In genomic region chr11:118606157-118606843, GRCh38 we compare ENCODE assay signal across 9 cellular contexts. TPM values are rescaled to one million over a fixed set of nuclear protein-coding genes. Genes with fewer than 3 reads are reported as not detected.
DNase-seq lines count a peak whose midpoint lies in the region; ATAC-seq, FAIRE-seq and TF ChIP-seq lines count a peak whose summit lies in the region.
"Had no signal": no experiment of that assay in that cellular context is flagged by ENCODE, and none has a peak within 500 bp of the region (broad histone marks: within the 10 kb centered on the region; RNA-seq: fewer than 3 reads in every experiment).

No MANE protein-coding gene starts in this region.

- TF ChIP-seq POLR2A in body of pancreas (IDR thresholded peaks at IDR 0.05): peak in 1 of 3 donors; percentile 53

- H3K27ac ChIP-seq in body of pancreas (peak overlapping the region; percentile 37 to 76 (median 74)), small intestine (ENCODE audit: low read depth in 1 of 2, low read length in 1 of 2) (peak overlapping the region; percentile 15 to 81), PC-9 (no peak overlapping the region)

- TF ChIP-seq CTCF in body of pancreas (IDR thresholded peaks at IDR 0.05) (no peak), PC-9 (conservative IDR thresholded peaks at IDR 0.05) (no peak)

- no peaks in the 10 kb centered on the region for H4K20me1 ChIP-seq in PC-9 (ENCODE audit: insufficient read depth)

- H3K36me3 ChIP-seq in body of pancreas (replicated peaks in 1 of 2; ENCODE audit: insufficient read depth in 1 of 2, low read depth in 2 of 2) (peaks cover 5 to 9% of the 10 kb centered on the region in 2 donors), small intestine (ENCODE audit: control insufficient read depth in 2 of 2, insufficient read depth in 2 of 2, low read length in 2 of 2) (peaks cover 6 to 9% of the 10 kb centered on the region in 2 donors), PC-9 (ENCODE audit: low read depth) (peaks cover 8% of the 10 kb centered on the region)

- no peak overlapping the region for H2AFZ ChIP-seq in PC-9

- intact Hi-C loops in body of pancreas (cut with DNase I) (no loop called here), PC-9 (cut with micrococcal nuclease; ENCODE audit: unreplicated experiment) (loop anchor here (5.0 kb wide), 1 partner anchor 36 kb away; no protein-coding TSS in a partner anchor)

- no peak for FAIRE-seq in small intestine (lab: Jason Lieb, UNC)

- no peak overlapping the region for H3K4me2 ChIP-seq in PC-9

- no TSS peak for BruUV-seq in PC-9 (replicated peaks; lab: Mats Ljungman, UMichigan)

- CTCF ChIA-PET in PC-9 (lab: Charles Lee): no interaction called here

- no peaks in the 10 kb centered on the region for H3K9me3 ChIP-seq in body of pancreas
- H3K9me3 ChIP-seq in small intestine (ENCODE audit: control insufficient read depth, low read depth): no peaks in the 10 kb centered on the region
- no peaks in the 10 kb centered on the region for H3K9me3 ChIP-seq in PC-9 (ENCODE audit: insufficient read depth, low read depth)

- H3K4me1 ChIP-seq in body of pancreas (peaks cover 56% of the 10 kb centered on the region), small intestine (ENCODE audit: control insufficient read depth in 2 of 2, insufficient read depth in 1 of 2, low read depth in 1 of 2, low read length in 1 of 2) (peaks cover 0 to 6% of the 10 kb centered on the region in 2 donors), PC-9 (replicated peaks; ENCODE audit: insufficient read depth) (peaks cover 6% of the 10 kb centered on the region; the same call in 1 of the 2 replicates)

- H3F3A ChIP-seq in PC-9 (ENCODE audit: insufficient read depth, low read depth): peaks cover 45% of the 10 kb centered on the region

- peak; percentile 50 for ATAC-seq in body of pancreas
- no peak for ATAC-seq in HG02885 (IDR thresholded peaks at IDR 0.05; ENCODE audit: poor library complexity, unreplicated experiment)

- H3K79me2 ChIP-seq in PC-9 (ENCODE audit: low read depth): no peaks in the 10 kb centered on the region

- no peaks in the 10 kb centered on the region for H3K9me2 ChIP-seq in PC-9 (ENCODE audit: insufficient read depth)

- DNase-seq in ELF-1 (ENCODE audit: low read depth, low spot score) (peak; percentile 23), body of pancreas (peak; percentile 65 to 78 (median 74)), kidney tubule cell (ENCODE audit: low spot score) (peak; percentile 87), small intestine (no peak), RPMI8226 (no peak), PC-9 (no peak), NCI-H2081 treated with DMSO at 0.1 percent for 48 hours (lab: John Stamatoyannopoulos, UW) (no peak)
- DNase-seq: stimulated activated CD4-positive, alpha-beta T cell treated with anti-CD3 and anti-CD28 coated beads, Interleukin-15, amount 100 ng/mL, for 24 hours had no signal

- H3K27me3 ChIP-seq in body of pancreas (no peaks in the 10 kb centered on the region), small intestine (ENCODE audit: control insufficient read depth in 2 of 2, insufficient read depth in 2 of 2, low read length in 2 of 2) (no peaks in the 10 kb centered on the region), PC-9 (ENCODE audit: insufficient read depth, low read depth) (peaks cover 13% of the 10 kb centered on the region; the same call in 1 of the 2 replicates)

- POLR2A ChIA-PET in PC-9 (lab: Charles Lee; ENCODE audit: unreplicated experiment): no interaction called here

- 37 to 53% methylated on average over 7 of the region's 7 CpGs for WGBS in body of pancreas, 2 donors
- WGBS in small intestine, 3 donors: 71 to 83% (median 79%) methylated on average over 7 of the region's 7 CpGs

- H3K4me3 ChIP-seq in body of pancreas (no peak overlapping the region), small intestine (ENCODE audit: low read depth in 1 of 2, low read length in 2 of 2) (no peak overlapping the region), PC-9 (no peak overlapping the region)

RNA-seq across cellular contexts. Expression of gene PHLDB1, which starts 1.1 kb away (rescaled TPM):
- total RNA-seq in body of pancreas: 100 to 1,000 TPM in 1 of 2 donors, 10 to 100 TPM in 1; 71.9 to 166 TPM
- polyA plus RNA-seq in small intestine: 10 to 100 TPM; 14.1 to 30.7 (median 15.1) TPM
- 122 and 125 TPM in 2 replicates for total RNA-seq in PC-9 (2021)

RNA-seq across cellular contexts. Expression of gene ARCN1, which starts 34.1 kb away (rescaled TPM):
- total RNA-seq in body of pancreas (10 to 100 TPM; 49.8 to 64.3 TPM), PC-9 (2021) (79.8 and 105 TPM in 2 replicates)
- 100 to 1,000 TPM in 2 of 3 donors, 10 to 100 TPM in 1; 79.7 to 125 (median 103) TPM for polyA plus RNA-seq in small intestine

RNA-seq across cellular contexts. Expression of gene IFT46, which starts 40.6 kb away (rescaled TPM):
- total RNA-seq in body of pancreas (10 to 100 TPM; 17.1 to 24.6 TPM), PC-9 (2021) (19.2 and 22.1 TPM in 2 replicates)
- polyA plus RNA-seq in small intestine: 1 to 10 TPM; 5.8 to 9.5 (median 7.3) TPM

Comparison
In these comparisons a context has a peak if more than half of its experiments do, and no peak if none do; other contexts are left out.
1. DNase-seq: peak in ELF-1 (single experiment), body of pancreas (4 of 4) and kidney tubule cell (single experiment); none in small intestine (single experiment), RPMI8226 (single experiment), PC-9 (0 of 2) and NCI-H2081 treated with DMSO at 0.1 percent for 48 hours (single experiment).